8 cellular contexts compared by ENCODE assay signal in the genomic region with DNA sequence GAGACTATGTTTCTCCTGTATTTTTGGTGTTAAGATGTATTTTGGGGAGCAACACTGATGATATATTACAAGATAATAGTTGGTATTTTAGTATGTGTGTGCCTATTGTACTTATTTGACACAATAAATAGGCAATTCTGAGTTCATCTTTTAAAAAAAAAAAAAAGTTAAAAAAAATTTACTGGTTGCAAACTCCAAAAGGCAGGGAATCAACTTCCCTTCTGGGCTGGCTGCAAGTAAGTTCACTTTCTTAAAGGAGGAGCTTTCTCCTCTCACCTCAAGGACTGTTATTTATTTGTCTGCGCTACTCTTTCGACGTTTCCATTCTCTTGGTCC. TPM values are rescaled to one million over a fixed set of nuclear protein-coding genes. Genes with fewer than 3 reads are reported as not detected.
DNase-seq lines count a peak whose midpoint lies in the region; ATAC-seq, FAIRE-seq and TF ChIP-seq lines count a peak whose summit lies in the region.

No MANE protein-coding gene starts in this region.

- ATAC-seq in HG02588 (IDR thresholded peaks at IDR 0.05; ENCODE audit: unreplicated experiment): no peak

- peak overlapping the region; percentile 80; the same call in 1 of the 2 replicates for H3K4me3 ChIP-seq in GM12865 (ENCODE audit: low read depth, low read length)
- peak overlapping the region; percentile 92 for H3K4me3 ChIP-seq in SJCRH30
- peak overlapping the region in 3 of 4 experiments; percentile 58 to 95 (median 88) for H3K4me3 ChIP-seq in fibroblast of lung (replicated peaks in 1 of 4; ENCODE audit: control extremely low read depth in 1 of 4, insufficient read depth in 1 of 4, low read depth in 3 of 4, low read length in 4 of 4)
- H3K4me3 ChIP-seq in rectal smooth muscle tissue (ENCODE audit: low read length): peak overlapping the region; percentile 63

- peaks cover 13% of the 10 kb centered on the region for H3K79me2 ChIP-seq in fibroblast of lung (ENCODE audit: control insufficient read depth, insufficient read depth, low read length)

- H3K27ac ChIP-seq in SJCRH30 (no peak overlapping the region; the same call in 1 of the 2 replicates), fibroblast of lung (ENCODE audit: insufficient read depth, low read length) (no peak overlapping the region), rectal smooth muscle tissue (ENCODE audit: low read depth, low read length) (no peak overlapping the region)

- TF ChIP-seq CTCF in GM12865 (IDR thresholded peaks at IDR 0.05; ENCODE audit: insufficient read depth, low read depth, low read length, missing control alignments) (no peak), fibroblast of lung (conservative IDR thresholded peaks at IDR 0.05 in 1 of 2, IDR thresholded peaks at IDR 0.05 in 1 of 2; ENCODE audit: low read depth in 1 of 2, low read length in 2 of 2) (no peak)

- no peak for FAIRE-seq in HTR-8/SVneo (lab: Jason Lieb, UNC)

- no peaks in the 10 kb centered on the region for H4K20me1 ChIP-seq in fibroblast of lung (ENCODE audit: control insufficient read depth, extremely low read depth, insufficient read depth, low read length)

- H3K36me3 ChIP-seq in SJCRH30: no peaks in the 10 kb centered on the region
- H3K36me3 ChIP-seq in fibroblast of lung (ENCODE audit: control insufficient read depth, insufficient read depth, low read length): no peaks in the 10 kb centered on the region
- no peaks in the 10 kb centered on the region for H3K36me3 ChIP-seq in rectal smooth muscle tissue (ENCODE audit: control insufficient read depth, insufficient read depth, low read length)

- H3K9me3 ChIP-seq in SJCRH30 (replicated peaks): no peaks in the 10 kb centered on the region
- no peaks in the 10 kb centered on the region for H3K9me3 ChIP-seq in fibroblast of lung (ENCODE audit: control insufficient read depth, insufficient read depth, low read depth, low read length)

- H3K4me1 ChIP-seq in SJCRH30 (peaks cover 37% of the 10 kb centered on the region), fibroblast of lung (ENCODE audit: control insufficient read depth, extremely low read depth, insufficient read depth, low read length) (peaks cover 7% of the 10 kb centered on the region), rectal smooth muscle tissue (ENCODE audit: control insufficient read depth, insufficient read depth, low read length) (peaks cover 6% of the 10 kb centered on the region)

- H3K27me3 ChIP-seq in SJCRH30 (no peaks in the 10 kb centered on the region), fibroblast of lung (ENCODE audit: control insufficient read depth, insufficient read depth, low read length) (no peaks in the 10 kb centered on the region), rectal smooth muscle tissue (ENCODE audit: control insufficient read depth, insufficient read depth, low read length) (no peaks in the 10 kb centered on the region)

- no peak overlapping the region for H3K9ac ChIP-seq in fibroblast of lung (ENCODE audit: insufficient read depth, low read length)
- no peak overlapping the region for H3K9ac ChIP-seq in rectal smooth muscle tissue (ENCODE audit: low read length)

- peak overlapping the region; percentile 93 for H2AFZ ChIP-seq in fibroblast of lung (ENCODE audit: low read length)

- no peak for DNase-seq in GM12865 (ENCODE audit: low read depth)
- DNase-seq in SJCRH30: no peak
- DNase-seq in fibroblast of lung (ENCODE audit: low read depth in 2 of 2): no peak
- no peak for DNase-seq in NCI-H1092 (lab: John Stamatoyannopoulos, UW)
- no peak for DNase-seq in T1000 (lab: John Stamatoyannopoulos, UW)
- DNase-seq in HTR-8/SVneo (ENCODE audit: insufficient read length, low spot score): no peak

- H3K4me2 ChIP-seq in fibroblast of lung (ENCODE audit: extremely low read depth, insufficient read depth, low read length): peak overlapping the region; percentile 72

RNA-seq across cellular contexts. Expression of a gene that starts 0.3 kb away (rescaled TPM):
- 44.3 and 47.2 TPM in 2 replicates for total RNA-seq in SJCRH30 (2014; rRNA removed; shearing (Covaris generic))
- 78.6 and 99.4 TPM in 2 replicates for total RNA-seq in fibroblast of lung
- 21.4 and 24.9 TPM in 2 replicates for polyA plus RNA-seq in fibroblast of lung
- polyA plus RNA-seq in fibroblast of lung (2012): 14.7 and 15.6 TPM in 2 replicates
- 11.5 and 31.2 TPM in 2 replicates for polyA minus RNA-seq in fibroblast of lung (ENCODE audit: low replicate concordance)
